In genomic region chr15:68994981-68995753, GRCh38 we compare ENCODE assay signal across 17 cellular contexts. TPM values are rescaled to one million over a fixed set of nuclear protein-coding genes. Genes with fewer than 3 reads are reported as not detected.
DNase-seq lines count a peak whose midpoint lies in the region; ATAC-seq and TF ChIP-seq lines count a peak whose summit lies in the region.
"Had no signal": no experiment of that assay in that cellular context is flagged by ENCODE, and none has a peak within 500 bp of the region (broad histone marks: within the 10 kb centered on the region; RNA-seq: fewer than 3 reads in every experiment).

No MANE protein-coding gene starts in this region.

- peak; percentile 19 for DNase-seq in NCI-H748 (lab: John Stamatoyannopoulos, UW; ENCODE audit: unreplicated experiment)
- DNase-seq in NCI-H748 treated with DMSO at 0.1 percent for 48 hours (lab: John Stamatoyannopoulos, UW), result no peak
- peak; percentile 48 for DNase-seq in amniotic epithelial cell (ENCODE audit: low read depth)
- DNase-seq in myocyte (ENCODE audit: low read depth), result peak; percentile 42
- DNase-seq in vagina (ENCODE audit: extremely low spot score in 2 of 2), result peak; percentile 8 to 31
- DNase-seq in NCI-H524 treated with DMSO at 0.1 percent for 48 hours (lab: John Stamatoyannopoulos, UW), result no peak
- no peak for DNase-seq in Right ventricle myocardium inferior (ENCODE audit: missing footprints)
- DNase-seq: CD4-positive, alpha-beta T cell; GF-D8; MM.1S; NCI-H1092; NCI-H2081; NCI-H774 had no signal

- no peaks in the 10 kb centered on the region for H3K36me3 ChIP-seq in vagina
- H3K36me3 ChIP-seq: HAP-1, SJSA1 had no signal

- TF ChIP-seq POLR2A in vagina (IDR thresholded peaks at IDR 0.05), result no peak

- ATAC-seq in Right ventricle myocardium inferior, result no peak
- no peak for ATAC-seq in HG02571 (IDR thresholded peaks at IDR 0.05; ENCODE audit: unreplicated experiment)
- ATAC-seq: A549 had no signal

- no peaks in the 10 kb centered on the region for H3K4me1 ChIP-seq in vagina
- H3K4me1 ChIP-seq: A549, SJSA1 had no signal

- H3K27ac ChIP-seq in vagina, result no peak overlapping the region
- H3K27ac ChIP-seq: A549, SJSA1 had no signal

- no peak overlapping the region for H3K4me3 ChIP-seq in vagina
- H3K4me3 ChIP-seq: A549, HAP-1, SJSA1 had no signal

- no peaks in the 10 kb centered on the region for H3K27me3 ChIP-seq in vagina
- H3K27me3 ChIP-seq: SJSA1 had no signal

- TF ChIP-seq CTCF in vagina (IDR thresholded peaks at IDR 0.05), result no peak

- intact Hi-C loops in vagina (cut with DNase I) (no loop called here), Right ventricle myocardium inferior (cut with DNase I) (no loop called here)

- H3K9me3 ChIP-seq in vagina, result no peaks in the 10 kb centered on the region
- H3K9me3 ChIP-seq: A549, HAP-1, SJSA1 had no signal

RNA-seq across cellular contexts. Expression of gene NOX5, which starts 19.3 kb away (rescaled TPM):
- 1.1 and 1.3 TPM in 2 replicates for total RNA-seq in myocyte
- 1.5 TPM for polyA plus RNA-seq in myocyte (2012)
- 0.74 TPM for total RNA-seq in vagina
- not detected for total RNA-seq in Right ventricle myocardium inferior
- total RNA-seq: CD4-positive, alpha-beta T cell; SJSA1 had no signal

Comparison
In these comparisons a context has a peak if more than half of its experiments do, and no peak if none do; other contexts are left out.
1. DNase-seq: peak in NCI-H748 (single experiment), amniotic epithelial cell (single experiment), myocyte (single experiment) and vagina (2 of 2); none in NCI-H748 treated with DMSO at 0.1 percent for 48 hours (single experiment), NCI-H524 treated with DMSO at 0.1 percent for 48 hours (single experiment) and Right ventricle myocardium inferior (single experiment).